ENCODE assay signal across 8 cellular contexts in genomic region chr20:63580796-63581461, GRCh38. TPM values are rescaled to one million over a fixed set of nuclear protein-coding genes. Genes with fewer than 3 reads are reported as not detected.
DNase-seq lines count a peak whose midpoint lies in the region; ATAC-seq and TF ChIP-seq lines count a peak whose summit lies in the region.

No MANE protein-coding gene starts in this region.

- intact Hi-C loops in activated CD4-positive, alpha-beta memory T cell treated with anti-CD3 and anti-CD28 coated beads for 36 hours (cut with micrococcal nuclease) = no loop called here
- intact Hi-C loops in prostate gland (cut with DNase I) = no loop called here

- peak; percentile 39 for TF ChIP-seq CTCF in NB4 (IDR thresholded peaks at IDR 0.05; ENCODE audit: low read depth, low read length)
- no peak for TF ChIP-seq CTCF in endothelial cell (IDR thresholded peaks at IDR 0.05; ENCODE audit: unreplicated experiment)
- peak in 2 of 4 experiments; percentile 46 to 66 for TF ChIP-seq CTCF in prostate gland (IDR thresholded peaks at IDR 0.05)

- TF ChIP-seq POLR2A in NB4 (IDR thresholded peaks at IDR 0.05; ENCODE audit: extremely low read depth, insufficient read length) (no peak), prostate gland (IDR thresholded peaks at IDR 0.05) (no peak)

- ATAC-seq in GM18909 (IDR thresholded peaks at IDR 0.05; ENCODE audit: poor library complexity, unreplicated experiment) = no peak

- CTCF ChIA-PET in activated CD4-positive, alpha-beta memory T cell treated with anti-CD3 and anti-CD28 coated beads for 36 hours (lab: Charles Lee) = interaction anchor here (1.0 kb wide), 1 partner anchor 43 kb away, joined by 5 read pairs; the partner anchor contains the start of gene PTK6

- H3K4me1 ChIP-seq in prostate gland (replicated peaks) = no peaks in the 10 kb centered on the region

- no peaks in the 10 kb centered on the region for H3K27me3 ChIP-seq in prostate gland (replicated peaks; ENCODE audit: insufficient read depth)

- no peaks in the 10 kb centered on the region for H3K36me3 ChIP-seq in prostate gland

- no peaks in the 10 kb centered on the region for H3K9me3 ChIP-seq in prostate gland

- WGBS in prostate gland = 35% methylated on average over 12 of the region's 12 CpGs

- POLR2A ChIA-PET in activated CD4-positive, alpha-beta memory T cell treated with anti-CD3 and anti-CD28 coated beads for 36 hours (lab: Charles Lee) = no interaction called here

- H3K4me3 ChIP-seq in NB4 (ENCODE audit: low read depth, low read length) (no peak overlapping the region), prostate gland (no peak overlapping the region)

- peaks cover 2% of the 10 kb centered on the region for H3K27me3 Mint-ChIP-seq in activated CD4-positive, alpha-beta memory T cell treated with anti-CD3 and anti-CD28 coated beads for 36 hours
- H3K27me3 Mint-ChIP-seq in endothelial cell (ENCODE audit: unreplicated experiment) = peaks cover 2% of the 10 kb centered on the region

- H3K4me3 Mint-ChIP-seq in activated CD4-positive, alpha-beta memory T cell treated with anti-CD3 and anti-CD28 coated beads for 36 hours = no peak overlapping the region
- H3K4me3 Mint-ChIP-seq in endothelial cell (ENCODE audit: unreplicated experiment) = no peak overlapping the region

- peak; percentile 71 for DNase-seq in DMS 273 (lab: John Stamatoyannopoulos, UW; ENCODE audit: unreplicated experiment)
- DNase-seq in DMS 273 treated with DMSO at 0.1 percent for 48 hours (lab: John Stamatoyannopoulos, UW) = no peak
- DNase-seq in NB4 (ENCODE audit: low read depth) = peak; percentile 64
- peak; percentile 84 for DNase-seq in activated CD4-positive, alpha-beta memory T cell treated with anti-CD3 and anti-CD28 coated beads for 36 hours
- peak; percentile 33 for DNase-seq in endothelial cell (ENCODE audit: low spot score)
- DNase-seq in prostate gland (ENCODE audit: low spot score) = peak; percentile 40
- DNase-seq in AML-193 (lab: John Stamatoyannopoulos, UW) = no peak

- no peak overlapping the region for H3K27ac ChIP-seq in prostate gland

- no peaks in the 10 kb centered on the region for H3K36me3 Mint-ChIP-seq in activated CD4-positive, alpha-beta memory T cell treated with anti-CD3 and anti-CD28 coated beads for 36 hours
- H3K36me3 Mint-ChIP-seq in endothelial cell (ENCODE audit: low read depth, unreplicated experiment) = no peaks in the 10 kb centered on the region

- no peaks in the 10 kb centered on the region for H3K9me3 Mint-ChIP-seq in activated CD4-positive, alpha-beta memory T cell treated with anti-CD3 and anti-CD28 coated beads for 36 hours
- H3K9me3 Mint-ChIP-seq in endothelial cell (ENCODE audit: unreplicated experiment) = no peaks in the 10 kb centered on the region

- no peaks in the 10 kb centered on the region for H3K4me1 Mint-ChIP-seq in activated CD4-positive, alpha-beta memory T cell treated with anti-CD3 and anti-CD28 coated beads for 36 hours (ENCODE audit: low read depth)
- no peaks in the 10 kb centered on the region for H3K4me1 Mint-ChIP-seq in endothelial cell (ENCODE audit: unreplicated experiment)

- H3K27ac Mint-ChIP-seq in activated CD4-positive, alpha-beta memory T cell treated with anti-CD3 and anti-CD28 coated beads for 36 hours = no peak overlapping the region
- H3K27ac Mint-ChIP-seq in endothelial cell (ENCODE audit: unreplicated experiment) = no peak overlapping the region

RNA-seq across cellular contexts. Expression of gene HELZ2, which starts 6.9 kb away (rescaled TPM):
- 10 to 100 TPM; 28.5 to 32.2 TPM for total RNA-seq in activated CD4-positive, alpha-beta memory T cell treated with anti-CD3 and anti-CD28 coated beads for 36 hours
- 15.3 TPM for total RNA-seq in endothelial cell (ENCODE audit: unreplicated experiment)
- total RNA-seq in prostate gland = 10 to 100 TPM; 37.1 to 46.1 TPM

RNA-seq across cellular contexts. Expression of gene FNDC11, which starts 27.0 kb away (rescaled TPM):
- total RNA-seq in activated CD4-positive, alpha-beta memory T cell treated with anti-CD3 and anti-CD28 coated beads for 36 hours = under 1 TPM; 0.55 to 0.61 TPM
- total RNA-seq in endothelial cell (ENCODE audit: unreplicated experiment) (1.3 TPM), prostate gland (10 to 100 TPM in 1 of 2 donors, 1 to 10 TPM in 1; 1.8 to 12.1 TPM)

RNA-seq across cellular contexts. Expression of gene SRMS, which starts 33.4 kb away (rescaled TPM):
- total RNA-seq in activated CD4-positive, alpha-beta memory T cell treated with anti-CD3 and anti-CD28 coated beads for 36 hours = not detected
- not detected for total RNA-seq in endothelial cell (ENCODE audit: unreplicated experiment)
- total RNA-seq in prostate gland = 1 to 10 TPM in 1 of 2 donors, under 1 TPM in 1; 0.34 to 1.6 TPM

RNA-seq across cellular contexts. Expression of gene PTK6, which starts 43.8 kb away (rescaled TPM):
- under 1 TPM; 0.34 to 0.78 TPM for total RNA-seq in activated CD4-positive, alpha-beta memory T cell treated with anti-CD3 and anti-CD28 coated beads for 36 hours
- not detected for total RNA-seq in endothelial cell (ENCODE audit: unreplicated experiment)
- 1 to 10 TPM in 1 of 2 donors, under 1 TPM in 1; 0.77 to 1.1 TPM for total RNA-seq in prostate gland

RNA-seq across cellular contexts. Expression of gene GMEB2, which starts 46.0 kb away (rescaled TPM):
- 10 to 100 TPM; 13.6 to 14.0 TPM for total RNA-seq in activated CD4-positive, alpha-beta memory T cell treated with anti-CD3 and anti-CD28 coated beads for 36 hours
- total RNA-seq in endothelial cell (ENCODE audit: unreplicated experiment) (11.2 TPM), prostate gland (10 to 100 TPM; 18.4 to 27.9 TPM)

Comparison
In these comparisons a context has a peak if more than half of its experiments do, and no peak if none do; other contexts are left out.
1. DNase-seq: peak in DMS 273 (single experiment), NB4 (single experiment), activated CD4-positive, alpha-beta memory T cell treated with anti-CD3 and anti-CD28 coated beads for 36 hours (single experiment), endothelial cell (single experiment) and prostate gland (single experiment); none in DMS 273 treated with DMSO at 0.1 percent for 48 hours (single experiment) and AML-193 (0 of 2).